Comparison of ENCODE assay signal across 20 cellular contexts in genomic region chr13:89454736-89455135, GRCh38.
"Had no signal": no experiment of that assay in that cellular context is flagged by ENCODE, and none has a peak within 500 bp of the region (broad histone marks: within the 10 kb centered on the region; RNA-seq: fewer than 3 reads in every experiment).

No MANE protein-coding gene starts in this region.

- H3K4me1 ChIP-seq: psoas muscle, right lobe of liver, suprapubic skin, thyroid gland had no signal

- H3K27me3 ChIP-seq: dorsolateral prefrontal cortex, esophagus squamous epithelium, hepatocyte, right lobe of liver, suprapubic skin, thyroid gland had no signal

- DNase-seq: cortex of kidney; dorsolateral prefrontal cortex; effector CD8-positive, alpha-beta T cell; esophagus squamous epithelium; foreskin fibroblast; head of caudate nucleus; kidney glomerular epithelial cell; naive thymus-derived CD4-positive, alpha-beta T cell; nephron progenitor cell; psoas muscle; retina; right lobe of liver; stimulated activated CD4-positive, alpha-beta T cell treated with anti-CD3 and anti-CD28 coated beads, Interleukin-4, amount 100 ng/mL, for 1 hour; stimulated activated CD8-positive, alpha-beta memory T cell treated with anti-CD3 and anti-CD28 coated beads, Interleukin-4, amount 100 ng/mL, for 48 hours; stimulated activated naive CD8-positive, alpha-beta T cell treated with anti-CD3 and anti-CD28 coated beads, Interleukin-15, Interleukin-2, amounts not matched to agents 100 U/mL and 50 U/mL, for 24 hours; thyroid gland had no signal

- H3K79me2 ChIP-seq: hepatocyte had no signal

- H3K27me3 Mint-ChIP-seq: naive thymus-derived CD4-positive, alpha-beta T cell; type B pancreatic cell had no signal

- H3K4me3 Mint-ChIP-seq: naive thymus-derived CD4-positive, alpha-beta T cell; nephron progenitor cell; stimulated activated effector memory CD8-positive, alpha-beta T cell treated with anti-CD3 and anti-CD28 coated beads, Interleukin-12 subunit alpha, Interleukin-12 subunit beta, amount 100 ng/mL, for 72 hours; type B pancreatic cell had no signal

- H3K27ac Mint-ChIP-seq: naive thymus-derived CD4-positive, alpha-beta T cell; nephron progenitor cell; stimulated activated effector memory CD8-positive, alpha-beta T cell treated with anti-CD3 and anti-CD28 coated beads, Interleukin-12 subunit alpha, Interleukin-12 subunit beta, amount 100 ng/mL, for 72 hours; type B pancreatic cell had no signal

- H3K9me3 ChIP-seq: esophagus squamous epithelium, psoas muscle, right lobe of liver, suprapubic skin, thyroid gland had no signal

- H3K36me3 ChIP-seq: esophagus squamous epithelium, right lobe of liver, suprapubic skin, thyroid gland had no signal

- H3K36me3 Mint-ChIP-seq: naive thymus-derived CD4-positive, alpha-beta T cell; stimulated activated effector memory CD8-positive, alpha-beta T cell treated with anti-CD3 and anti-CD28 coated beads, Interleukin-12 subunit alpha, Interleukin-12 subunit beta, amount 100 ng/mL, for 72 hours; type B pancreatic cell had no signal

- H3K4me1 Mint-ChIP-seq: naive thymus-derived CD4-positive, alpha-beta T cell; nephron progenitor cell; stimulated activated effector memory CD8-positive, alpha-beta T cell treated with anti-CD3 and anti-CD28 coated beads, Interleukin-12 subunit alpha, Interleukin-12 subunit beta, amount 100 ng/mL, for 72 hours had no signal

- H3K27ac ChIP-seq: dorsolateral prefrontal cortex, esophagus squamous epithelium, hepatocyte, psoas muscle, right lobe of liver, suprapubic skin, thyroid gland had no signal

- H3K4me3 ChIP-seq: dorsolateral prefrontal cortex, esophagus squamous epithelium, hepatocyte, psoas muscle, right lobe of liver, suprapubic skin, thyroid gland had no signal

- ATAC-seq: naive thymus-derived CD4-positive, alpha-beta T cell; psoas muscle; right lobe of liver; stimulated activated effector memory CD8-positive, alpha-beta T cell treated with anti-CD3 and anti-CD28 coated beads, Interleukin-12 subunit alpha, Interleukin-12 subunit beta, amount 100 ng/mL, for 72 hours; stimulated activated naive CD8-positive, alpha-beta T cell treated with anti-CD3 and anti-CD28 coated beads, Interleukin-15, Interleukin-2, amounts not matched to agents 100 U/mL and 50 U/mL, for 24 hours had no signal

- H3K9me3 Mint-ChIP-seq: nephron progenitor cell, type B pancreatic cell had no signal

- H3K4me2 ChIP-seq: hepatocyte had no signal

- H2AFZ ChIP-seq: hepatocyte had no signal
